ENCODE assay signal across 19 cellular contexts in genomic region chr4:95417531-95417930, GRCh38.
DNase-seq lines count a peak whose midpoint lies in the region; ATAC-seq, FAIRE-seq and TF ChIP-seq lines count a peak whose summit lies in the region.
"Had no signal": no experiment of that assay in that cellular context is flagged by ENCODE, and none has a peak within 500 bp of the region (broad histone marks: within the 10 kb centered on the region; RNA-seq: fewer than 3 reads in every experiment).

No MANE protein-coding gene starts in this region.

- peak; percentile 18 for DNase-seq in activated CD4-positive, alpha-beta T cell treated with anti-CD3 and anti-CD28 coated beads for 36 hours
- DNase-seq in activated CD4-positive, alpha-beta T cell treated with anti-CD3 and anti-CD28 coated beads, Interleukin-2, amount 10 ng/mL, durations not matched to agents 24 days and 14 days, result no peak
- DNase-seq in NCI-H69 (lab: John Stamatoyannopoulos, UW) (peak; percentile 13), bronchial epithelial cell (ENCODE audit: low read depth) (peak; percentile 57), putamen (ENCODE audit: low spot score) (peak; percentile 52), GM23338 (ENCODE audit: low spot score) (no peak)
- DNase-seq in activated naive CD8-positive, alpha-beta T cell treated with anti-CD3 and anti-CD28 coated beads for 36 hours, result no peak
- DNase-seq: ACHN; CD4-positive, CD25-positive, alpha-beta regulatory T cell; DMS79; EL; GOT3; H9 had no signal

- no peaks in the 10 kb centered on the region for H3K27me3 Mint-ChIP-seq in activated CD4-positive, alpha-beta T cell treated with anti-CD3 and anti-CD28 coated beads for 36 hours
- no peaks in the 10 kb centered on the region for H3K27me3 Mint-ChIP-seq in activated CD4-positive, alpha-beta T cell treated with anti-CD3 and anti-CD28 coated beads, Interleukin-2, amount 10 ng/mL, durations not matched to agents 24 days and 14 days
- H3K27me3 Mint-ChIP-seq in activated naive CD8-positive, alpha-beta T cell treated with anti-CD3 and anti-CD28 coated beads for 36 hours, result no peaks in the 10 kb centered on the region
- H3K27me3 Mint-ChIP-seq in GM23338 (ENCODE audit: insufficient read depth, low read depth, poor library complexity), result no peaks in the 10 kb centered on the region
- H3K27me3 Mint-ChIP-seq: CD4-positive, CD25-positive, alpha-beta regulatory T cell had no signal

- no peaks in the 10 kb centered on the region for H3K4me1 ChIP-seq in GM23338 (ENCODE audit: insufficient read depth)

- H3K27me3 ChIP-seq in bronchial epithelial cell (ENCODE audit: control insufficient read depth, insufficient read depth, low read length) (no peaks in the 10 kb centered on the region), GM23338 (ENCODE audit: insufficient read depth) (no peaks in the 10 kb centered on the region)
- H3K27me3 ChIP-seq: BLaER1 treated with 17β-estradiol and CSF1 and Interleukin-3, amounts not matched to agents 10 nM and 100 nM had no signal

- H2AFZ ChIP-seq in GM23338, result no peak overlapping the region

- H3K36me3 ChIP-seq in bronchial epithelial cell (ENCODE audit: control insufficient read depth, insufficient read depth, low read length), result no peaks in the 10 kb centered on the region
- H3K36me3 ChIP-seq in GM23338 (ENCODE audit: insufficient read depth), result no peaks in the 10 kb centered on the region
- H3K36me3 ChIP-seq: BLaER1 treated with 17β-estradiol and CSF1 and Interleukin-3, amounts not matched to agents 10 nM and 100 nM had no signal

- POLR2A ChIA-PET in activated CD4-positive, alpha-beta T cell treated with anti-CD3 and anti-CD28 coated beads for 36 hours (lab: Charles Lee), result interaction anchor here (0.7 kb wide), 1 partner anchor 71 kb away, joined by 6 read pairs; no protein-coding TSS in a partner anchor

- H3K4me2 ChIP-seq in GM23338, result no peak overlapping the region
- H3K4me2 ChIP-seq: BLaER1 treated with 17β-estradiol and CSF1 and Interleukin-3, amounts not matched to agents 10 nM and 100 nM had no signal

- no peaks in the 10 kb centered on the region for H3K36me3 Mint-ChIP-seq in activated CD4-positive, alpha-beta T cell treated with anti-CD3 and anti-CD28 coated beads for 36 hours (ENCODE audit: low read depth)
- H3K36me3 Mint-ChIP-seq in activated CD4-positive, alpha-beta T cell treated with anti-CD3 and anti-CD28 coated beads, Interleukin-2, amount 10 ng/mL, durations not matched to agents 24 days and 14 days (ENCODE audit: low read depth), result no peaks in the 10 kb centered on the region
- no peaks in the 10 kb centered on the region for H3K36me3 Mint-ChIP-seq in activated naive CD8-positive, alpha-beta T cell treated with anti-CD3 and anti-CD28 coated beads for 36 hours
- H3K36me3 Mint-ChIP-seq in GM23338 (ENCODE audit: low read depth), result no peaks in the 10 kb centered on the region
- H3K36me3 Mint-ChIP-seq: CD4-positive, CD25-positive, alpha-beta regulatory T cell had no signal

- H3K4me3 ChIP-seq in bronchial epithelial cell (ENCODE audit: low read depth, low read length), result no peak overlapping the region
- no peak overlapping the region for H3K4me3 ChIP-seq in GM23338
- H3K4me3 ChIP-seq: BLaER1 treated with 17β-estradiol and CSF1 and Interleukin-3, amounts not matched to agents 10 nM and 100 nM had no signal

- no peak for FAIRE-seq in bronchial epithelial cell (lab: Jason Lieb, UNC)
- FAIRE-seq: G401.6, GM12891, HepG2, HTR-8/SVneo had no signal

- H3K79me2 ChIP-seq in GM23338 (replicated peaks; ENCODE audit: insufficient read depth), result no peaks in the 10 kb centered on the region

- no peak overlapping the region for H3K27ac ChIP-seq in GM23338 (ENCODE audit: low read depth)
- H3K27ac ChIP-seq: BLaER1 treated with 17β-estradiol and CSF1 and Interleukin-3, amounts not matched to agents 10 nM and 100 nM had no signal

- intact Hi-C loops in activated CD4-positive, alpha-beta T cell treated with anti-CD3 and anti-CD28 coated beads for 36 hours (cut with DNase I, micrococcal nuclease), result no loop called here
- intact Hi-C loops in activated CD4-positive, alpha-beta T cell treated with anti-CD3 and anti-CD28 coated beads, Interleukin-2, amount 10 ng/mL, durations not matched to agents 24 days and 14 days (cut with micrococcal nuclease), result no loop called here

- no peaks in the 10 kb centered on the region for H3F3A ChIP-seq in GM23338 (replicated peaks; ENCODE audit: low read depth)

- no peak for TF ChIP-seq CTCF in bronchial epithelial cell (IDR thresholded peaks at IDR 0.05; ENCODE audit: insufficient read depth, low read length, severe bottlenecking)
- TF ChIP-seq CTCF in GM23338 (conservative IDR thresholded peaks at IDR 0.05; ENCODE audit: low read depth in 2 of 2), result no peak

- peaks cover 3% of the 10 kb centered on the region for H3K4me1 Mint-ChIP-seq in activated CD4-positive, alpha-beta T cell treated with anti-CD3 and anti-CD28 coated beads for 36 hours
- H3K4me1 Mint-ChIP-seq in activated CD4-positive, alpha-beta T cell treated with anti-CD3 and anti-CD28 coated beads, Interleukin-2, amount 10 ng/mL, durations not matched to agents 24 days and 14 days, result no peaks in the 10 kb centered on the region
- H3K4me1 Mint-ChIP-seq in activated naive CD8-positive, alpha-beta T cell treated with anti-CD3 and anti-CD28 coated beads for 36 hours, result no peaks in the 10 kb centered on the region
- peaks cover 3% of the 10 kb centered on the region for H3K4me1 Mint-ChIP-seq in GM23338
- H3K4me1 Mint-ChIP-seq: CD4-positive, CD25-positive, alpha-beta regulatory T cell; H9 had no signal

- CTCF ChIA-PET in activated CD4-positive, alpha-beta T cell treated with anti-CD3 and anti-CD28 coated beads for 36 hours (lab: Charles Lee), result no interaction called here

- no peak overlapping the region for H3K4me3 Mint-ChIP-seq in activated CD4-positive, alpha-beta T cell treated with anti-CD3 and anti-CD28 coated beads for 36 hours
- H3K4me3 Mint-ChIP-seq in activated CD4-positive, alpha-beta T cell treated with anti-CD3 and anti-CD28 coated beads, Interleukin-2, amount 10 ng/mL, durations not matched to agents 24 days and 14 days, result no peak overlapping the region
- no peak overlapping the region for H3K4me3 Mint-ChIP-seq in activated naive CD8-positive, alpha-beta T cell treated with anti-CD3 and anti-CD28 coated beads for 36 hours
- no peak overlapping the region for H3K4me3 Mint-ChIP-seq in GM23338
- H3K4me3 Mint-ChIP-seq: CD4-positive, CD25-positive, alpha-beta regulatory T cell; H9 had no signal

- H3K27ac Mint-ChIP-seq in activated CD4-positive, alpha-beta T cell treated with anti-CD3 and anti-CD28 coated beads for 36 hours, result no peak overlapping the region
- no peak overlapping the region for H3K27ac Mint-ChIP-seq in activated CD4-positive, alpha-beta T cell treated with anti-CD3 and anti-CD28 coated beads, Interleukin-2, amount 10 ng/mL, durations not matched to agents 24 days and 14 days
- H3K27ac Mint-ChIP-seq in activated naive CD8-positive, alpha-beta T cell treated with anti-CD3 and anti-CD28 coated beads for 36 hours, result no peak overlapping the region
- H3K27ac Mint-ChIP-seq in GM23338, result no peak overlapping the region
- H3K27ac Mint-ChIP-seq: CD4-positive, CD25-positive, alpha-beta regulatory T cell; H9 had no signal

- no peaks in the 10 kb centered on the region for H4K20me1 ChIP-seq in GM23338 (replicated peaks; ENCODE audit: insufficient read depth)
- H4K20me1 ChIP-seq: BLaER1 treated with 17β-estradiol and CSF1 and Interleukin-3, amounts not matched to agents 10 nM and 100 nM had no signal

- no peaks in the 10 kb centered on the region for H3K9me3 Mint-ChIP-seq in activated CD4-positive, alpha-beta T cell treated with anti-CD3 and anti-CD28 coated beads for 36 hours (ENCODE audit: low read depth)
- H3K9me3 Mint-ChIP-seq in activated CD4-positive, alpha-beta T cell treated with anti-CD3 and anti-CD28 coated beads, Interleukin-2, amount 10 ng/mL, durations not matched to agents 24 days and 14 days, result no peaks in the 10 kb centered on the region
- H3K9me3 Mint-ChIP-seq in activated naive CD8-positive, alpha-beta T cell treated with anti-CD3 and anti-CD28 coated beads for 36 hours, result no peaks in the 10 kb centered on the region
- H3K9me3 Mint-ChIP-seq in GM23338, result no peaks in the 10 kb centered on the region; the same call in 2 of the 3 replicates
- H3K9me3 Mint-ChIP-seq: CD4-positive, CD25-positive, alpha-beta regulatory T cell; H9 had no signal

- H3K9me2 ChIP-seq in GM23338 (ENCODE audit: insufficient read depth), result no peaks in the 10 kb centered on the region

- ATAC-seq in activated CD4-positive, alpha-beta T cell treated with anti-CD3 and anti-CD28 coated beads for 36 hours, result no peak
- ATAC-seq in GM23338, result no peak
- no peak for ATAC-seq in HG02678 (IDR thresholded peaks at IDR 0.05; ENCODE audit: unreplicated experiment)
- ATAC-seq: HepG2 had no signal

TF ChIP-seq in GM23338, 12 proteins besides CTCF, POLR2A, EP300 and RAD21 (continues in another document):
- TF ChIP-seq JUNB (IDR thresholded peaks at IDR 0.05; ENCODE audit: unreplicated experiment) (no peak), EZH2 (IDR thresholded peaks at IDR 0.05; ENCODE audit: low read depth, unreplicated experiment) (no peak), POLR2AphosphoS5 (IDR thresholded peaks at IDR 0.05; ENCODE audit: low read depth) (no peak), NANOG (IDR thresholded peaks at IDR 0.05; ENCODE audit: borderline replicate concordance) (no peak), ZNF114 (CRISPR knock-in tag; IDR thresholded peaks at IDR 0.05) (no peak), EZH2phosphoT487 (IDR thresholded peaks at IDR 0.05; ENCODE audit: unreplicated experiment) (no peak)

Comparison
In these comparisons a context has a peak if more than half of its experiments do, and no peak if none do; other contexts are left out.
1. DNase-seq: peak in activated CD4-positive, alpha-beta T cell treated with anti-CD3 and anti-CD28 coated beads for 36 hours (single experiment), NCI-H69 (single experiment), bronchial epithelial cell (single experiment) and putamen (single experiment); none in activated CD4-positive, alpha-beta T cell treated with anti-CD3 and anti-CD28 coated beads, Interleukin-2, amount 10 ng/mL, durations not matched to agents 24 days and 14 days (single experiment), activated naive CD8-positive, alpha-beta T cell treated with anti-CD3 and anti-CD28 coated beads for 36 hours (single experiment) and GM23338 (single experiment).